In the genomic region with DNA sequence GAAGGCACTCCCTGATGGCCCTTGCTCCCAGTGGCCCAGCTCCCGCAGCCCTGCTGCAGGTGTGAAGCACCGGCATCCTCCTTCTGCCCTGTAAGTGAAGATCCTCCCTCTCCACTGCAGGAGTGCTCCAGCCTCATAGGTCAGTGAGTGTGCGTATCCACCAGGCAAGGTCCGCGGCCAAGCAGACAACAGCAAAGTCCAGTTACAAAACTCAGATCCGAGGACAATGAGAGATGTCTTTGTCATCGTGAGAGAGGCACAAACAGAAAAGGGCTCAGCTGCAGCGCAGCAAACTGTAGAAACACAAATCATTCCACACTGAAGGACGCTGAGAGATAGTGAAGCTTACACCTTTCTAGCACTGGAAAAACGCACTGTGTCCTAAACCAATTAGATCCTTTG, we compare ENCODE assay signal across 1 cellular context.
TF ChIP-seq lines count a peak whose summit lies in the region.

No MANE protein-coding gene starts in this region.

TF ChIP-seq in HepG2, 621 proteins besides CTCF, POLR2A, EP300 and RAD21 (continued from another document and continues in another):
- TF ChIP-seq, protein P1, sequence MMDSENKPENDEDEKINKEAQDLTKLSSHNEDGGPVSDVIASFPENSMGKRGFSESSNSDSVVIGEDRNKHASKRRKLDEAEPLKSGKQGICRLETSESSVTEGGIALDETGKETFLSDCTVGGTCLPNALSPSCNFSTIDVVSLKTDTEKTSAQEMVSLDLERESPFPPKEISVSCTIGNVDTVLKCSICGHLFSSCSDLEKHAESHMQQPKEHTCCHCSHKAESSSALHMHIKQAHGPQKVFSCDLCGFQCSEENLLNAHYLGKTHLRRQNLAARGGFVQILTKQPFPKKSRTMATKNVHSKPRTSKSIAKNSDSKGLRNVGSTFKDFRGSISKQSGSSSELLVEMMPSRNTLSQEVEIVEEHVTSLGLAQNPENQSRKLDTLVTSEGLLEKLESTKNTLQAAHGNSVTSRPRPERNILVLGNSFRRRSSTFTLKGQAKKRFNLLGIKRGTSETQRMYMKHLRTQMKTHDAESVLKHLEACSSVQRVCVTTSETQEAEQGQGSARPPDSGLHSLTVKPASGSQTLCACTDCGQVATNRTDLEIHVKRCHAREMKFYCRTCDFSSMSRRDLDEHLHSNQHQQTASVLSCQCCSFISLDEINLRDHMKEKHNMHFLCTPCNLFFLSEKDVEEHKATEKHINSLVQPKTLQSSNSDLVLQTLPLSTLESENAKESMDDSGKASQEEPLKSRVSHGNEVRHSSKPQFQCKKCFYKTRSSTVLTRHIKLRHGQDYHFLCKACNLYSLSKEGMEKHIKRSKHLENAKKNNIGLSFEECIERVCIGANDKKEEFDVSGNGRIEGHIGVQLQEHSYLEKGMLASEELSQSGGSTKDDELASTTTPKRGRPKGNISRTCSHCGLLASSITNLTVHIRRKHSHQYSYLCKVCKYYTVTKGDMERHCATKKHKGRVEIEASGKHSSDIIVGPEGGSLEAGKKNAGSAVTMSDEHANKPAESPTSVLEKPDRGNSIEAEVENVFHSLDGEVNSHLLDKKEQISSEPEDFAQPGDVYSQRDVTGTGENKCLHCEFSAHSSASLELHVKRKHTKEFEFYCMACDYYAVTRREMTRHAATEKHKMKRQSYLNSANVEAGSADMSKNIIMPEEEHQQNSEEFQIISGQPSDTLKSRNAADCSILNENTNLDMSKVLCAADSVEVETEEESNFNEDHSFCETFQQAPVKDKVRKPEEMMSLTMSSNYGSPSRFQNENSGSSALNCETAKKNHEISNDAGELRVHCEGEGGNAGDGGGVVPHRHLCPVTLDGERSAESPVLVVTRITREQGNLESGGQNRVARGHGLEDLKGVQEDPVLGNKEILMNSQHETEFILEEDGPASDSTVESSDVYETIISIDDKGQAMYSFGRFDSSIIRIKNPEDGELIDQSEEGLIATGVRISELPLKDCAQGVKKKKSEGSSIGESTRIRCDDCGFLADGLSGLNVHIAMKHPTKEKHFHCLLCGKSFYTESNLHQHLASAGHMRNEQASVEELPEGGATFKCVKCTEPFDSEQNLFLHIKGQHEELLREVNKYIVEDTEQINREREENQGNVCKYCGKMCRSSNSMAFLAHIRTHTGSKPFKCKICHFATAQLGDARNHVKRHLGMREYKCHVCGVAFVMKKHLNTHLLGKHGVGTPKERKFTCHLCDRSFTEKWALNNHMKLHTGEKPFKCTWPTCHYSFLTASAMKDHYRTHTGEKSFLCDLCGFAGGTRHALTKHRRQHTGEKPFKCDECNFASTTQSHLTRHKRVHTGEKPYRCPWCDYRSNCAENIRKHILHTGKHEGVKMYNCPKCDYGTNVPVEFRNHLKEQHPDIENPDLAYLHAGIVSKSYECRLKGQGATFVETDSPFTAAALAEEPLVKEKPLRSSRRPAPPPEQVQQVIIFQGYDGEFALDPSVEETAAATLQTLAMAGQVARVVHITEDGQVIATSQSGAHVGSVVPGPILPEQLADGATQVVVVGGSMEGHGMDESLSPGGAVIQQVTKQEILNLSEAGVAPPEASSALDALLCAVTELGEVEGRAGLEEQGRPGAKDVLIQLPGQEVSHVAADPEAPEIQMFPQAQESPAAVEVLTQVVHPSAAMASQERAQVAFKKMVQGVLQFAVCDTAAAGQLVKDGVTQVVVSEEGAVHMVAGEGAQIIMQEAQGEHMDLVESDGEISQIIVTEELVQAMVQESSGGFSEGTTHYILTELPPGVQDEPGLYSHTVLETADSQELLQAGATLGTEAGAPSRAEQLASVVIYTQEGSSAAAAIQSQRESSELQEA (CRISPR knock-in tag; IDR thresholded peaks at IDR 0.05; ENCODE audit: not compliant biosample characterization) = no peak
- TF ChIP-seq CEBPB (IDR thresholded peaks at IDR 0.05; ENCODE audit: borderline replicate concordance, low read depth, low read length) (no peak), ZNF350 (CRISPR knock-in tag; IDR thresholded peaks at IDR 0.05; ENCODE audit: borderline replicate concordance, low read depth) (no peak), DNMT3B (CRISPR knock-in tag; conservative IDR thresholded peaks at IDR 0.05) (no peak), NRL (CRISPR knock-in tag; IDR thresholded peaks at IDR 0.05; ENCODE audit: borderline replicate concordance) (no peak), ZBTB21 (CRISPR knock-in tag; IDR thresholded peaks at IDR 0.05) (no peak), TEAD3 (CRISPR knock-in tag; optimal IDR thresholded peaks at IDR 0.05; ENCODE audit: borderline replicate concordance) (peak; percentile 40), NKX3-1 (CRISPR knock-in tag; IDR thresholded peaks at IDR 0.05) (no peak), SSRP1 (CRISPR knock-in tag; IDR thresholded peaks at IDR 0.05) (no peak), ZNF17 (CRISPR knock-in tag; IDR thresholded peaks at IDR 0.05) (no peak), ZNF75D (CRISPR knock-in tag; IDR thresholded peaks at IDR 0.05; ENCODE audit: borderline replicate concordance) (no peak), ZNF253 (CRISPR knock-in tag; IDR thresholded peaks at IDR 0.05; ENCODE audit: borderline replicate concordance) (no peak), ERF (CRISPR knock-in tag; IDR thresholded peaks at IDR 0.05) (no peak), ZNF577 (CRISPR knock-in tag; IDR thresholded peaks at IDR 0.05; ENCODE audit: borderline replicate concordance, low read depth) (no peak), DPF2 (CRISPR knock-in tag; IDR thresholded peaks at IDR 0.05; ENCODE audit: borderline replicate concordance, low read depth) (no peak), ZNF841 (CRISPR knock-in tag; IDR thresholded peaks at IDR 0.05; ENCODE audit: borderline replicate concordance) (no peak), ZZZ3 (CRISPR knock-in tag; IDR thresholded peaks at IDR 0.05; ENCODE audit: borderline replicate concordance) (no peak), ZNF550 (CRISPR knock-in tag; IDR thresholded peaks at IDR 0.05; ENCODE audit: borderline replicate concordance) (no peak), FOSL1 (CRISPR knock-in tag; IDR thresholded peaks at IDR 0.05; ENCODE audit: borderline replicate concordance) (no peak), ZNF552 (CRISPR knock-in tag; IDR thresholded peaks at IDR 0.05; ENCODE audit: borderline replicate concordance) (no peak), ZNF337 (CRISPR knock-in tag; IDR thresholded peaks at IDR 0.05; ENCODE audit: borderline replicate concordance, low read depth) (no peak)
- TF ChIP-seq, protein P2, sequence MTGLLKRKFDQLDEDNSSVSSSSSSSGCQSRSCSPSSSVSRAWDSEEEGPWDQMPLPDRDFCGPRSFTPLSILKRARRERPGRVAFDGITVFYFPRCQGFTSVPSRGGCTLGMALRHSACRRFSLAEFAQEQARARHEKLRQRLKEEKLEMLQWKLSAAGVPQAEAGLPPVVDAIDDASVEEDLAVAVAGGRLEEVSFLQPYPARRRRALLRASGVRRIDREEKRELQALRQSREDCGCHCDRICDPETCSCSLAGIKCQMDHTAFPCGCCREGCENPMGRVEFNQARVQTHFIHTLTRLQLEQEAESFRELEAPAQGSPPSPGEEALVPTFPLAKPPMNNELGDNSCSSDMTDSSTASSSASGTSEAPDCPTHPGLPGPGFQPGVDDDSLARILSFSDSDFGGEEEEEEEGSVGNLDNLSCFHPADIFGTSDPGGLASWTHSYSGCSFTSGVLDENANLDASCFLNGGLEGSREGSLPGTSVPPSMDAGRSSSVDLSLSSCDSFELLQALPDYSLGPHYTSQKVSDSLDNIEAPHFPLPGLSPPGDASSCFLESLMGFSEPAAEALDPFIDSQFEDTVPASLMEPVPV (CRISPR knock-in tag; IDR thresholded peaks at IDR 0.05) = no peak
- TF ChIP-seq, protein P3, sequence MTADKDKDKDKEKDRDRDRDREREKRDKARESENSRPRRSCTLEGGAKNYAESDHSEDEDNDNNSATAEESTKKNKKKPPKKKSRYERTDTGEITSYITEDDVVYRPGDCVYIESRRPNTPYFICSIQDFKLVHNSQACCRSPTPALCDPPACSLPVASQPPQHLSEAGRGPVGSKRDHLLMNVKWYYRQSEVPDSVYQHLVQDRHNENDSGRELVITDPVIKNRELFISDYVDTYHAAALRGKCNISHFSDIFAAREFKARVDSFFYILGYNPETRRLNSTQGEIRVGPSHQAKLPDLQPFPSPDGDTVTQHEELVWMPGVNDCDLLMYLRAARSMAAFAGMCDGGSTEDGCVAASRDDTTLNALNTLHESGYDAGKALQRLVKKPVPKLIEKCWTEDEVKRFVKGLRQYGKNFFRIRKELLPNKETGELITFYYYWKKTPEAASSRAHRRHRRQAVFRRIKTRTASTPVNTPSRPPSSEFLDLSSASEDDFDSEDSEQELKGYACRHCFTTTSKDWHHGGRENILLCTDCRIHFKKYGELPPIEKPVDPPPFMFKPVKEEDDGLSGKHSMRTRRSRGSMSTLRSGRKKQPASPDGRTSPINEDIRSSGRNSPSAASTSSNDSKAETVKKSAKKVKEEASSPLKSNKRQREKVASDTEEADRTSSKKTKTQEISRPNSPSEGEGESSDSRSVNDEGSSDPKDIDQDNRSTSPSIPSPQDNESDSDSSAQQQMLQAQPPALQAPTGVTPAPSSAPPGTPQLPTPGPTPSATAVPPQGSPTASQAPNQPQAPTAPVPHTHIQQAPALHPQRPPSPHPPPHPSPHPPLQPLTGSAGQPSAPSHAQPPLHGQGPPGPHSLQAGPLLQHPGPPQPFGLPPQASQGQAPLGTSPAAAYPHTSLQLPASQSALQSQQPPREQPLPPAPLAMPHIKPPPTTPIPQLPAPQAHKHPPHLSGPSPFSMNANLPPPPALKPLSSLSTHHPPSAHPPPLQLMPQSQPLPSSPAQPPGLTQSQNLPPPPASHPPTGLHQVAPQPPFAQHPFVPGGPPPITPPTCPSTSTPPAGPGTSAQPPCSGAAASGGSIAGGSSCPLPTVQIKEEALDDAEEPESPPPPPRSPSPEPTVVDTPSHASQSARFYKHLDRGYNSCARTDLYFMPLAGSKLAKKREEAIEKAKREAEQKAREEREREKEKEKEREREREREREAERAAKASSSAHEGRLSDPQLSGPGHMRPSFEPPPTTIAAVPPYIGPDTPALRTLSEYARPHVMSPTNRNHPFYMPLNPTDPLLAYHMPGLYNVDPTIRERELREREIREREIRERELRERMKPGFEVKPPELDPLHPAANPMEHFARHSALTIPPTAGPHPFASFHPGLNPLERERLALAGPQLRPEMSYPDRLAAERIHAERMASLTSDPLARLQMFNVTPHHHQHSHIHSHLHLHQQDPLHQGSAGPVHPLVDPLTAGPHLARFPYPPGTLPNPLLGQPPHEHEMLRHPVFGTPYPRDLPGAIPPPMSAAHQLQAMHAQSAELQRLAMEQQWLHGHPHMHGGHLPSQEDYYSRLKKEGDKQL (CRISPR knock-in tag; IDR thresholded peaks at IDR 0.05; ENCODE audit: low read depth) = no peak
- TF ChIP-seq, protein P4, sequence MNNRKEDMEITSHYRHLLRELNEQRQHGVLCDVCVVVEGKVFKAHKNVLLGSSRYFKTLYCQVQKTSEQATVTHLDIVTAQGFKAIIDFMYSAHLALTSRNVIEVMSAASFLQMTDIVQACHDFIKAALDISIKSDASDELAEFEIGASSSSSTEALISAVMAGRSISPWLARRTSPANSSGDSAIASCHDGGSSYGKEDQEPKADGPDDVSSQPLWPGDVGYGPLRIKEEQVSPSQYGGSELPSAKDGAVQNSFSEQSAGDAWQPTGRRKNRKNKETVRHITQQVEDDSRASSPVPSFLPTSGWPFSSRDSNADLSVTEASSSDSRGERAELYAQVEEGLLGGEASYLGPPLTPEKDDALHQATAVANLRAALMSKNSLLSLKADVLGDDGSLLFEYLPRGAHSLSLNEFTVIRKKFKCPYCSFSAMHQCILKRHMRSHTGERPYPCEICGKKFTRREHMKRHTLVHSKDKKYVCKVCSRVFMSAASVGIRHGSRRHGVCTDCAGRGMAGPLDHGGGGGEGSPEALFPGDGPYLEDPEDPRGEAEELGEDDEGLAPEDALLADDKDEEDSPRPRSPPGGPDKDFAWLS (CRISPR knock-in tag; IDR thresholded peaks at IDR 0.05; ENCODE audit: borderline replicate concordance) = no peak
- TF ChIP-seq, protein P5, sequence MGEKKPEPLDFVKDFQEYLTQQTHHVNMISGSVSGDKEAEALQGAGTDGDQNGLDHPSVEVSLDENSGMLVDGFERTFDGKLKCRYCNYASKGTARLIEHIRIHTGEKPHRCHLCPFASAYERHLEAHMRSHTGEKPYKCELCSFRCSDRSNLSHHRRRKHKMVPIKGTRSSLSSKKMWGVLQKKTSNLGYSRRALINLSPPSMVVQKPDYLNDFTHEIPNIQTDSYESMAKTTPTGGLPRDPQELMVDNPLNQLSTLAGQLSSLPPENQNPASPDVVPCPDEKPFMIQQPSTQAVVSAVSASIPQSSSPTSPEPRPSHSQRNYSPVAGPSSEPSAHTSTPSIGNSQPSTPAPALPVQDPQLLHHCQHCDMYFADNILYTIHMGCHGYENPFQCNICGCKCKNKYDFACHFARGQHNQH (CRISPR knock-in tag; IDR thresholded peaks at IDR 0.05) = no peak
- TF ChIP-seq, protein P6, sequence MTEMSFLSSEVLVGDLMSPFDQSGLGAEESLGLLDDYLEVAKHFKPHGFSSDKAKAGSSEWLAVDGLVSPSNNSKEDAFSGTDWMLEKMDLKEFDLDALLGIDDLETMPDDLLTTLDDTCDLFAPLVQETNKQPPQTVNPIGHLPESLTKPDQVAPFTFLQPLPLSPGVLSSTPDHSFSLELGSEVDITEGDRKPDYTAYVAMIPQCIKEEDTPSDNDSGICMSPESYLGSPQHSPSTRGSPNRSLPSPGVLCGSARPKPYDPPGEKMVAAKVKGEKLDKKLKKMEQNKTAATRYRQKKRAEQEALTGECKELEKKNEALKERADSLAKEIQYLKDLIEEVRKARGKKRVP (CRISPR knock-in tag; IDR thresholded peaks at IDR 0.05) = no peak
- TF ChIP-seq, protein P7, sequence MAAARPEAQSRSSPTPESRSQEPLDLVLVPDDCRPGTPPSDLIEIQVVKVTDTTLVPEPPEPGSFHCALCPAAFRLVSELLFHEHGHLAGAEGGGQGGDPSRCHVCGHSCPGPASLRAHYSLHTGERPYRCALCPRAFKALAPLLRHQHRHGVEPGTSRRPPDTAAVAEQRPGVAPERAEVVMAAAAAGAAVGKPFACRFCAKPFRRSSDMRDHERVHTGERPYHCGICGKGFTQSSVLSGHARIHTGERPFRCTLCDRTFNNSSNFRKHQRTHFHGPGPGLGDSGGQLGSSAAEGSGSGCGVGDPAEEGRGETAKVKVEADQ (CRISPR knock-in tag; IDR thresholded peaks at IDR 0.05; ENCODE audit: borderline replicate concordance) = no peak
- TF ChIP-seq, protein P8, sequence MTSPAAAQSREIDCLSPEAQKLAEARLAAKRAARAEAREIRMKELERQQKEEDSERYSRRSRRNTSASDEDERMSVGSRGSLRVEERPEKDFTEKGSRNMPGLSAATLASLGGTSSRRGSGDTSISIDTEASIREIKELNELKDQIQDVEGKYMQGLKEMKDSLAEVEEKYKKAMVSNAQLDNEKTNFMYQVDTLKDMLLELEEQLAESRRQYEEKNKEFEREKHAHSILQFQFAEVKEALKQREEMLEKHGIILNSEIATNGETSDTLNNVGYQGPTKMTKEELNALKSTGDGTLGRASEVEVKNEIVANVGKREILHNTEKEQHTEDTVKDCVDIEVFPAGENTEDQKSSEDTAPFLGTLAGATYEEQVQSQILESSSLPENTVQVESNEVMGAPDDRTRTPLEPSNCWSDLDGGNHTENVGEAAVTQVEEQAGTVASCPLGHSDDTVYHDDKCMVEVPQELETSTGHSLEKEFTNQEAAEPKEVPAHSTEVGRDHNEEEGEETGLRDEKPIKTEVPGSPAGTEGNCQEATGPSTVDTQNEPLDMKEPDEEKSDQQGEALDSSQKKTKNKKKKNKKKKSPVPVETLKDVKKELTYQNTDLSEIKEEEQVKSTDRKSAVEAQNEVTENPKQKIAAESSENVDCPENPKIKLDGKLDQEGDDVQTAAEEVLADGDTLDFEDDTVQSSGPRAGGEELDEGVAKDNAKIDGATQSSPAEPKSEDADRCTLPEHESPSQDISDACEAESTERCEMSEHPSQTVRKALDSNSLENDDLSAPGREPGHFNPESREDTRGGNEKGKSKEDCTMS (CRISPR knock-in tag; conservative IDR thresholded peaks at IDR 0.05) = no peak
